In the genomic region with DNA sequence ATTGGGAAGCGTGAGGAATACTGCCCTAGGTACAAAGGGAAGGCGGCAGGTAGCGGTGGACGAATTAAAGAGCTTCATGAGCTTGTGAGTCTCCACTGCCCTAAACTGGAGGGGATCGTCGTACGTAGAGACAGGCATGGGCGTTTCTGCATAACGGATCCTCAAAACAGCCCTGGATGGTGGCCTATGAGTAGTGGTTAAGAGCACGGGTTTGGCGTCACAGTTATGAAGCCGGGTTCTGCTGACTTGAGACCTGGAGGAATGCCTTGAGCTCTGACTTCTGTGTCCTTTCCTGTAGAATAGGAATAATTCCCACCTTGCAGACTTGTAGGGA, we compare ENCODE assay signal across 1 cellular context.
TF ChIP-seq lines count a peak whose summit lies in the region.

No MANE protein-coding gene starts in this region.

TF ChIP-seq in HCT116, 20 proteins besides CTCF, POLR2A, EP300 and RAD21:
- TF ChIP-seq ZFX (IDR thresholded peaks at IDR 0.05) (no peak), TCF7L2 (IDR thresholded peaks at IDR 0.05; ENCODE audit: borderline replicate concordance, extremely low read depth, insufficient read depth, insufficient read length) (no peak)
TF ChIP-seq in HCT116: peak in this region for 0.
